In genomic region chr6:155154158-155154830, GRCh38 we compare ENCODE assay signal across 8 cellular contexts.
DNase-seq lines count a peak whose midpoint lies in the region; ATAC-seq and TF ChIP-seq lines count a peak whose summit lies in the region.

No MANE protein-coding gene starts in this region.

- intact Hi-C loops in colonic mucosa (cut with DNase I), result no loop called here

- peaks cover 2% of the 10 kb centered on the region for H3K9me3 Mint-ChIP-seq in stimulated activated effector memory CD8-positive, alpha-beta T cell treated with anti-CD3 and anti-CD28 coated beads, Interleukin-12 subunit alpha, Interleukin-12 subunit beta, amount 100 ng/mL, for 72 hours

- no peak overlapping the region for H3K27ac ChIP-seq in colonic mucosa

- H3K4me3 ChIP-seq in colonic mucosa, result no peak overlapping the region

- ATAC-seq in stimulated activated effector memory CD8-positive, alpha-beta T cell treated with anti-CD3 and anti-CD28 coated beads, Interleukin-12 subunit alpha, Interleukin-12 subunit beta, amount 100 ng/mL, for 72 hours, result peak; percentile 78
- ATAC-seq in HG03025 (IDR thresholded peaks at IDR 0.05; ENCODE audit: low FRiP score, unreplicated experiment), result no peak

- POLR2A ChIA-PET in HEK293T (lab: Yijun Ruan, JAX), result no interaction called here

- H3K36me3 ChIP-seq in colonic mucosa, result no peaks in the 10 kb centered on the region

- H3K36me3 Mint-ChIP-seq in stimulated activated effector memory CD8-positive, alpha-beta T cell treated with anti-CD3 and anti-CD28 coated beads, Interleukin-12 subunit alpha, Interleukin-12 subunit beta, amount 100 ng/mL, for 72 hours, result peaks cover 30% of the 10 kb centered on the region

- H3K9me3 ChIP-seq in colonic mucosa, result no peaks in the 10 kb centered on the region

- H3K9ac ChIP-seq in colonic mucosa (ENCODE audit: low read depth in 2 of 2, low read length in 2 of 2), result no peak overlapping the region

- peak overlapping the region; percentile 95 for H3K27ac Mint-ChIP-seq in stimulated activated effector memory CD8-positive, alpha-beta T cell treated with anti-CD3 and anti-CD28 coated beads, Interleukin-12 subunit alpha, Interleukin-12 subunit beta, amount 100 ng/mL, for 72 hours

- in situ Hi-C loops in ACHN (cut with HindIII; ENCODE audit: low pct_ligation_motif_present, low pct_unique_long_range_greater_than_20kb, low sequenced_read_pairs), result no loop called here

- H3K4me1 Mint-ChIP-seq in stimulated activated effector memory CD8-positive, alpha-beta T cell treated with anti-CD3 and anti-CD28 coated beads, Interleukin-12 subunit alpha, Interleukin-12 subunit beta, amount 100 ng/mL, for 72 hours, result peaks cover 70% of the 10 kb centered on the region

- peak overlapping the region; percentile 63 for H3K4me3 Mint-ChIP-seq in stimulated activated effector memory CD8-positive, alpha-beta T cell treated with anti-CD3 and anti-CD28 coated beads, Interleukin-12 subunit alpha, Interleukin-12 subunit beta, amount 100 ng/mL, for 72 hours

- no peaks in the 10 kb centered on the region for H3K4me1 ChIP-seq in colonic mucosa

- CTCF ChIA-PET in HEK293T (lab: Yijun Ruan, JAX), result interaction anchor here (0.8 to 0.9 kb wide), 2 partner anchors 17 to 23 kb away, joined by 3 read pairs; no protein-coding TSS in a partner anchor

- H3K27me3 ChIP-seq in colonic mucosa, result no peaks in the 10 kb centered on the region

- peak; percentile 25 for DNase-seq in stimulated activated CD4-positive, alpha-beta T cell treated with anti-CD3 and anti-CD28 coated beads, Interleukin-4, amount 100 ng/mL, for 1 hour
- no peak for DNase-seq in stimulated activated CD4-positive, alpha-beta T cell treated with anti-CD3 and anti-CD28 coated beads, Interleukin-4, amount 100 ng/mL, for 4 hours
- DNase-seq in RKO (ENCODE audit: low spot score), result peak; percentile 61
- DNase-seq in colonic mucosa, result peak; percentile 27
- DNase-seq in stimulated activated effector memory CD8-positive, alpha-beta T cell treated with anti-CD3 and anti-CD28 coated beads, Interleukin-12 subunit alpha, Interleukin-12 subunit beta, amount 100 ng/mL, for 72 hours (ENCODE audit: low spot score in 2 of 2), result peak in 1 of 2 donors; percentile 81
- no peak for DNase-seq in HEK293T (ENCODE audit: extremely low spot score)
- DNase-seq in ACHN, result no peak

- TF ChIP-seq CTCF in colonic mucosa (IDR thresholded peaks at IDR 0.05), result no peak

TF ChIP-seq in HEK293T, 16 proteins besides CTCF, POLR2A, EP300 and RAD21:
- no peak for TF ChIP-seq ARNT (IDR thresholded peaks at IDR 0.05)
- TF ChIP-seq SUZ12 (IDR thresholded peaks at IDR 0.05), result no peak
- TF ChIP-seq FOXA1 (IDR thresholded peaks at IDR 0.05), result no peak
- no peak for TF ChIP-seq TARDBP (IDR thresholded peaks at IDR 0.05)
- TF ChIP-seq SP1 (IDR thresholded peaks at IDR 0.05), result no peak
- TF ChIP-seq FOXK2 (IDR thresholded peaks at IDR 0.05), result no peak
- TF ChIP-seq ELF4 (IDR thresholded peaks at IDR 0.05), result no peak
- no peak for TF ChIP-seq NFRKB (IDR thresholded peaks at IDR 0.05)
- TF ChIP-seq ZNF384 (IDR thresholded peaks at IDR 0.05), result no peak
- no peak for TF ChIP-seq FOXM1 (IDR thresholded peaks at IDR 0.05; ENCODE audit: borderline replicate concordance)
- TF ChIP-seq HDGF (IDR thresholded peaks at IDR 0.05; ENCODE audit: borderline replicate concordance), result no peak
- no peak for TF ChIP-seq CTBP1 (IDR thresholded peaks at IDR 0.05; ENCODE audit: borderline replicate concordance)
- no peak for TF ChIP-seq BHLHE40 (IDR thresholded peaks at IDR 0.05; ENCODE audit: borderline replicate concordance)
- no peak for TF ChIP-seq L3MBTL2 (conservative IDR thresholded peaks at IDR 0.05)
- TF ChIP-seq, protein P1, sequence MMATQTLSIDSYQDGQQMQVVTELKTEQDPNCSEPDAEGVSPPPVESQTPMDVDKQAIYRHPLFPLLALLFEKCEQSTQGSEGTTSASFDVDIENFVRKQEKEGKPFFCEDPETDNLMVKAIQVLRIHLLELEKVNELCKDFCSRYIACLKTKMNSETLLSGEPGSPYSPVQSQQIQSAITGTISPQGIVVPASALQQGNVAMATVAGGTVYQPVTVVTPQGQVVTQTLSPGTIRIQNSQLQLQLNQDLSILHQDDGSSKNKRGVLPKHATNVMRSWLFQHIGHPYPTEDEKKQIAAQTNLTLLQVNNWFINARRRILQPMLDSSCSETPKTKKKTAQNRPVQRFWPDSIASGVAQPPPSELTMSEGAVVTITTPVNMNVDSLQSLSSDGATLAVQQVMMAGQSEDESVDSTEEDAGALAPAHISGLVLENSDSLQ (IDR thresholded peaks at IDR 0.05), result no peak
- no peak for TF ChIP-seq LEF1 (IDR thresholded peaks at IDR 0.05; ENCODE audit: borderline replicate concordance)

Comparison
In these comparisons a context has a peak if more than half of its experiments do, and no peak if none do; other contexts are left out.
1. DNase-seq: peak in stimulated activated CD4-positive, alpha-beta T cell treated with anti-CD3 and anti-CD28 coated beads, Interleukin-4, amount 100 ng/mL, for 1 hour (single experiment), RKO (single experiment) and colonic mucosa (single experiment); none in stimulated activated CD4-positive, alpha-beta T cell treated with anti-CD3 and anti-CD28 coated beads, Interleukin-4, amount 100 ng/mL, for 4 hours (0 of 2), HEK293T (single experiment) and ACHN (single experiment).